Comparison of ENCODE assay signal across 32 cellular contexts in the genomic region with DNA sequence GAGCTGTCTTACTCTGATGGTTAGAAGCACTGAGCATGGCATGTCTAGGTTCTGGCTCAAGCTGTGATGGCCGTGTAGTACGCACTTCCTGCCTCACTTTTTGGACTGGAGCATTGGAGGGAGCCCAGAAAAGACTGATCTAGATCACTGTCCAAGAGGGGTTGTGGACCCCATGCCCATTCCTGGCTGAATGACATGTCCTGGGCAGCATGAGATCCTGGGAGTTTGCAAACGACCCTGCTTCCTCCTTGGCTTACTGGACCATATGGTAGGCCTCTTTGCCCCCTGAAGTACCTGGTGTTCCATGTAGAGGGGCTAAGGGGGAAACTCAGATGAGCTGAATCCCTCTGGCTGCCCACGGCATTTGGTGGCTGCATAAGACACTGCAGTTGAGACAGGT. TPM values are rescaled to one million over a fixed set of nuclear protein-coding genes. Genes with fewer than 3 reads are reported as not detected.
"Had no signal": no experiment of that assay in that cellular context is flagged by ENCODE, and none has a peak within 500 bp of the region (broad histone marks: within the 10 kb centered on the region; RNA-seq: fewer than 3 reads in every experiment).

No MANE protein-coding gene starts in this region.

- H3K4me3 ChIP-seq: adrenal gland, body of pancreas, colonic mucosa, dorsolateral prefrontal cortex, esophagus muscularis mucosa, gastrocnemius medialis, heart left ventricle had no signal

- DNase-seq: activated CD4-positive, alpha-beta memory T cell treated with anti-CD3 and anti-CD28 coated beads for 36 hours; activated CD4-positive, alpha-beta T cell treated with anti-CD3 and anti-CD28 coated beads for 36 hours; activated CD4-positive, alpha-beta T cell treated with anti-CD3 and anti-CD28 coated beads, Interleukin-2, amount 10 ng/mL, durations not matched to agents 24 days and 14 days; activated CD4-positive, CD25-positive, alpha-beta regulatory T cell; activated CD4-positive, CD25-positive, alpha-beta regulatory T cell treated with anti-CD3 and anti-CD28 coated beads, Interleukin-2, amount 50 U/mL, for 72 hours; activated CD8-positive, alpha-beta T cell treated with anti-CD3 and anti-CD28 coated beads, Interleukin-2, amount 10 ng/mL, durations not matched to agents 7 days and 5 days; activated effector memory CD4-positive, alpha-beta T cell treated with Interleukin-2 at 50 U/mL for 16 hours; activated gamma-delta T cell treated with Interleukin-2 at 50 U/mL for 16 hours; activated naive CD4-positive, alpha-beta T cell treated with Interleukin-2 at 50 U/mL for 16 hours; activated naive CD8-positive, alpha-beta T cell treated with anti-CD3 and anti-CD28 coated beads for 36 hours; activated naive CD8-positive, alpha-beta T cell treated with anti-CD3 and anti-CD28 coated beads, Interleukin-2, amount 50 U/mL, for 24 hours; activated T-cell treated with anti-CD3 and anti-CD28 coated beads, Interleukin-2, amount 50 U/mL, for 4 hours; amygdala; aorta; body of pancreas; central memory CD4-positive, alpha-beta T cell; cerebellar nuclear complex; colonic mucosa; dorsolateral prefrontal cortex; effector memory CD4-positive, alpha-beta T cell; erythroblast; foreskin keratinocyte; gastrocnemius medialis; glutamatergic neuron; heart left ventricle; T-helper 2 cell had no signal

- H3K4me1 ChIP-seq: adrenal gland, body of pancreas, colonic mucosa, esophagus muscularis mucosa, foreskin keratinocyte, gastrocnemius medialis, heart left ventricle had no signal

- H3K27ac Mint-ChIP-seq: activated CD4-positive, alpha-beta memory T cell treated with anti-CD3 and anti-CD28 coated beads for 36 hours; activated CD4-positive, alpha-beta T cell treated with anti-CD3 and anti-CD28 coated beads for 36 hours; activated CD4-positive, alpha-beta T cell treated with anti-CD3 and anti-CD28 coated beads, Interleukin-2, amount 10 ng/mL, durations not matched to agents 24 days and 14 days; activated CD8-positive, alpha-beta T cell treated with anti-CD3 and anti-CD28 coated beads, Interleukin-2, amount 10 ng/mL, durations not matched to agents 7 days and 5 days; activated naive CD4-positive, alpha-beta T cell treated with anti-CD3 and anti-CD28 coated beads, Interleukin-2, amount 50 U/mL, for 24 hours; activated naive CD8-positive, alpha-beta T cell treated with anti-CD3 and anti-CD28 coated beads for 36 hours; activated naive CD8-positive, alpha-beta T cell treated with anti-CD3 and anti-CD28 coated beads, Interleukin-2, amount 50 U/mL, for 24 hours; activated T-helper 17 cell treated with anti-CD3 and anti-CD28 coated beads, Interleukin-2, amount 50 U/mL, for 72 hours; dendritic cell treated with granulocyte-macrophage colony-stimulating factor and Interleukin-4, amounts not matched to agents 40 ng/mL and 50 ng/mL, for 4 days had no signal

- H3K27ac ChIP-seq: adrenal gland, body of pancreas, colonic mucosa, dorsolateral prefrontal cortex, esophagus muscularis mucosa, foreskin keratinocyte, gastrocnemius medialis, heart left ventricle had no signal

- H3K27me3 ChIP-seq: adrenal gland, body of pancreas, colonic mucosa, dorsolateral prefrontal cortex, esophagus muscularis mucosa, foreskin keratinocyte, gastrocnemius medialis, heart left ventricle had no signal

- H3K4me1 Mint-ChIP-seq: activated CD4-positive, alpha-beta T cell treated with anti-CD3 and anti-CD28 coated beads for 36 hours; activated CD4-positive, alpha-beta T cell treated with anti-CD3 and anti-CD28 coated beads, Interleukin-2, amount 10 ng/mL, durations not matched to agents 24 days and 14 days; activated naive CD4-positive, alpha-beta T cell treated with anti-CD3 and anti-CD28 coated beads, Interleukin-2, amount 50 U/mL, for 24 hours; activated naive CD8-positive, alpha-beta T cell treated with anti-CD3 and anti-CD28 coated beads for 36 hours; activated T-helper 17 cell treated with anti-CD3 and anti-CD28 coated beads, Interleukin-2, amount 50 U/mL, for 72 hours had no signal

- H3K27me3 Mint-ChIP-seq: activated naive CD8-positive, alpha-beta T cell treated with anti-CD3 and anti-CD28 coated beads for 36 hours; activated naive CD8-positive, alpha-beta T cell treated with anti-CD3 and anti-CD28 coated beads, Interleukin-2, amount 50 U/mL, for 24 hours had no signal

- H3K9me3 ChIP-seq: adrenal gland, body of pancreas, colonic mucosa, esophagus muscularis mucosa, gastrocnemius medialis, heart left ventricle had no signal

- H3K9me3 Mint-ChIP-seq: activated CD4-positive, alpha-beta memory T cell treated with anti-CD3 and anti-CD28 coated beads for 36 hours; activated CD4-positive, alpha-beta T cell treated with anti-CD3 and anti-CD28 coated beads, Interleukin-2, amount 10 ng/mL, durations not matched to agents 24 days and 14 days; activated naive CD4-positive, alpha-beta T cell treated with anti-CD3 and anti-CD28 coated beads, Interleukin-2, amount 50 U/mL, for 24 hours; activated naive CD8-positive, alpha-beta T cell treated with anti-CD3 and anti-CD28 coated beads for 36 hours; activated naive CD8-positive, alpha-beta T cell treated with anti-CD3 and anti-CD28 coated beads, Interleukin-2, amount 50 U/mL, for 24 hours; activated T-cell treated with anti-CD3 and anti-CD28 coated beads, Interleukin-2, amount 50 U/mL, for 4 hours; activated T-helper 17 cell treated with anti-CD3 and anti-CD28 coated beads, Interleukin-2, amount 50 U/mL, for 72 hours; dendritic cell treated with granulocyte-macrophage colony-stimulating factor and Interleukin-4, amounts not matched to agents 40 ng/mL and 50 ng/mL, for 4 days had no signal

- H3K36me3 Mint-ChIP-seq: activated CD4-positive, alpha-beta memory T cell treated with anti-CD3 and anti-CD28 coated beads for 36 hours; activated naive CD4-positive, alpha-beta T cell treated with anti-CD3 and anti-CD28 coated beads, Interleukin-2, amount 50 U/mL, for 24 hours; activated naive CD8-positive, alpha-beta T cell treated with anti-CD3 and anti-CD28 coated beads for 36 hours had no signal

- ATAC-seq: activated CD4-positive, alpha-beta T cell treated with anti-CD3 and anti-CD28 coated beads for 36 hours; activated CD8-positive, alpha-beta T cell treated with anti-CD3 and anti-CD28 coated beads, Interleukin-2, amount 10 ng/mL, durations not matched to agents 7 days and 5 days; activated T-cell treated with anti-CD3 and anti-CD28 coated beads, Interleukin-2, amount 50 U/mL, for 4 hours; activated T-helper 17 cell treated with anti-CD3 and anti-CD28 coated beads, Interleukin-2, amount 50 U/mL, for 72 hours; body of pancreas; foreskin keratinocyte; gastrocnemius medialis; heart left ventricle had no signal

- H3K4me3 Mint-ChIP-seq: activated CD4-positive, alpha-beta memory T cell treated with anti-CD3 and anti-CD28 coated beads for 36 hours; activated CD4-positive, alpha-beta T cell treated with anti-CD3 and anti-CD28 coated beads for 36 hours; activated CD4-positive, alpha-beta T cell treated with anti-CD3 and anti-CD28 coated beads, Interleukin-2, amount 10 ng/mL, durations not matched to agents 24 days and 14 days; activated CD8-positive, alpha-beta T cell treated with anti-CD3 and anti-CD28 coated beads, Interleukin-2, amount 10 ng/mL, durations not matched to agents 7 days and 5 days; activated naive CD4-positive, alpha-beta T cell treated with anti-CD3 and anti-CD28 coated beads, Interleukin-2, amount 50 U/mL, for 24 hours; activated naive CD8-positive, alpha-beta T cell treated with anti-CD3 and anti-CD28 coated beads for 36 hours; activated naive CD8-positive, alpha-beta T cell treated with anti-CD3 and anti-CD28 coated beads, Interleukin-2, amount 50 U/mL, for 24 hours; activated T-cell treated with anti-CD3 and anti-CD28 coated beads, Interleukin-2, amount 50 U/mL, for 4 hours; activated T-helper 17 cell treated with anti-CD3 and anti-CD28 coated beads, Interleukin-2, amount 50 U/mL, for 72 hours; dendritic cell treated with granulocyte-macrophage colony-stimulating factor and Interleukin-4, amounts not matched to agents 40 ng/mL and 50 ng/mL, for 4 days had no signal

RNA-seq across cellular contexts. Expression of a gene that starts 36.7 kb away (rescaled TPM):
- total RNA-seq: activated CD4-positive, alpha-beta memory T cell treated with anti-CD3 and anti-CD28 coated beads for 36 hours; activated CD4-positive, alpha-beta T cell treated with anti-CD3 and anti-CD28 coated beads, Interleukin-2, amount 10 ng/mL, durations not matched to agents 24 days and 14 days; activated CD8-positive, alpha-beta T cell treated with anti-CD3 and anti-CD28 coated beads, Interleukin-2, amount 10 ng/mL, durations not matched to agents 7 days and 5 days; activated naive CD8-positive, alpha-beta T cell treated with anti-CD3 and anti-CD28 coated beads for 36 hours; T-helper 1 cell treated with Interleukin-12 subunit alpha and Interleukin-12 subunit beta and Interleukin-4 antibody, amounts not matched to agents 30 ng/mL and 1 ng/mL, for 36 hours had no signal
